Comparison of ENCODE assay signal across 1 cellular context in the genomic region with DNA sequence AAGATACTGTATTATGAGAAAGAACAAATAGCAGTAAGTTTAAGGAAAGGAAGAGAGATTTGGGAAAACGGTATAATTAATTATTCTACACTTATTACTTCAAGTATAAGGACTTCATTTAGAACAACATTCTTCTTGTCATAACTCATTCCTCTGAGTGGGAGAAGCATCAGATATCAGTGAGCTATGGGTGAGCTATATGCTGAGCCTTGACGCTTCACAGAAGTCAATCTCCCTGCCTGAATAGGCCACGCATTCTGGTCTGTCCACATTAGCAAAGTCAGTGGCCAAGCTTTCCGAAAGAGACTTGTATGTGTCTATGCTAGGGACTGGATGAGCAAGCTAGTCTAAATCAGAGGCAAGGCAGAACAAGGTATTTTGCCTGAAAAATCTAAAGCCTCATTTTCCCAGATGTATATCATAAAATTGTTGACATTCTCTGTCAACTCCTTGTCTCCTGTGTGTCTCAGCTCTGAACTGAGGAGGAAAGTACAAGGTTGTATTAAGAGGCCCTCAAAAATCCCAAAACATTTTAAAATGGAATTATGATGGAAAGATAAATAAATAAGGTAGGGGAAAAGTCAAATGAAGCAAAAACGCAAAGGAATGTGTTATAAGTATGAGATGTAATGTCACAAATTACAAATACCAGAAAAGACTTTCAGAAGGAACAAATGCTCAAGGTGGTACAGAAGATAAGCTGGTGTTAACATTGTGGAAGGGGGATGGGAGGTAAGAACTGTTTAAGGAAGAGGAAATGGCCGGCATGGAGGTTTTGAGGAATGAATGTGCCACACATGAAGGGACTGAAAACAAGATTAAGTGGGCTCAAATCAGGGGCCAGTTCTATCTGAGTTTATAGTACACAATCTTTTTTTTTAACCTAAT.
TF ChIP-seq lines count a peak whose summit lies in the region.

No MANE protein-coding gene starts in this region.

TF ChIP-seq in K562, 482 proteins besides CTCF, POLR2A, EP300 and RAD21 (continues in another document):
- TF ChIP-seq STAG1 (CRISPR knock-in tag; IDR thresholded peaks at IDR 0.05; ENCODE audit: borderline replicate concordance) (no peak), CHD1 (IDR thresholded peaks at IDR 0.05; ENCODE audit: low read length) (no peak), SIN3B (IDR thresholded peaks at IDR 0.05; ENCODE audit: low read depth) (no peak), SAFB2 (IDR thresholded peaks at IDR 0.05; ENCODE audit: borderline replicate concordance, low read depth, low read length, severe bottlenecking) (no peak), BACH1 (tag; IDR thresholded peaks at IDR 0.05) (no peak), JUND (IDR thresholded peaks at IDR 0.05; ENCODE audit: borderline replicate concordance, low read depth, low read length) (0 out of 2 replicates have a peak, but pooled peaks have one; percentile 11), JUND (tag; IDR thresholded peaks at IDR 0.05; ENCODE audit: borderline replicate concordance, low read depth, low read length) (no peak; the same call in 2 of the 3 replicates), ZNF408 (CRISPR knock-in tag; IDR thresholded peaks at IDR 0.05; ENCODE audit: low read depth) (no peak), RHOXF2B (CRISPR knock-in tag; conservative IDR thresholded peaks at IDR 0.05) (no peak), ARID1B (IDR thresholded peaks at IDR 0.05) (peak; percentile 96), ZNF644 (tag; IDR thresholded peaks at IDR 0.05; ENCODE audit: low read depth) (0 out of 2 replicates have a peak, but pooled peaks have one; percentile 33), DACH1 (IDR thresholded peaks at IDR 0.05; ENCODE audit: partially characterized antibody) (no peak), ZNF507 (tag; conservative IDR thresholded peaks at IDR 0.05) (no peak), GABPA (tag; conservative IDR thresholded peaks at IDR 0.05; ENCODE audit: low read depth) (no peak), HSF4 (CRISPR knock-in tag; IDR thresholded peaks at IDR 0.05; ENCODE audit: borderline replicate concordance) (no peak), FOXK1 (CRISPR knock-in tag; IDR thresholded peaks at IDR 0.05; ENCODE audit: borderline replicate concordance) (no peak), STAT5B (CRISPR knock-in tag; IDR thresholded peaks at IDR 0.05) (no peak), ZNF263 (CRISPR knock-in tag; IDR thresholded peaks at IDR 0.05; ENCODE audit: borderline replicate concordance) (no peak), CHCHD3 (CRISPR knock-in tag; IDR thresholded peaks at IDR 0.05) (no peak), SPI1 (IDR thresholded peaks at IDR 0.05; ENCODE audit: borderline replicate concordance, low read depth, low read length) (peak; percentile 85), NFIC (IDR thresholded peaks at IDR 0.05) (peak; percentile 34), BMI1 (IDR thresholded peaks at IDR 0.05; ENCODE audit: low read length) (no peak), ZNF668 (CRISPR knock-in tag; IDR thresholded peaks at IDR 0.05) (no peak), CBX3 (IDR thresholded peaks at IDR 0.05; ENCODE audit: borderline replicate concordance in 1 of 2, low read length in 2 of 2) (peak in 1 of 2 experiments; percentile 68; a peak in 1 of 3 replicates), TGIF2 (CRISPR knock-in tag; IDR thresholded peaks at IDR 0.05) (no peak), HEY1 (CRISPR knock-in tag; IDR thresholded peaks at IDR 0.05; ENCODE audit: borderline replicate concordance) (no peak), ZNF282 (CRISPR knock-in tag; IDR thresholded peaks at IDR 0.05) (no peak)
- TF ChIP-seq, protein P1, sequence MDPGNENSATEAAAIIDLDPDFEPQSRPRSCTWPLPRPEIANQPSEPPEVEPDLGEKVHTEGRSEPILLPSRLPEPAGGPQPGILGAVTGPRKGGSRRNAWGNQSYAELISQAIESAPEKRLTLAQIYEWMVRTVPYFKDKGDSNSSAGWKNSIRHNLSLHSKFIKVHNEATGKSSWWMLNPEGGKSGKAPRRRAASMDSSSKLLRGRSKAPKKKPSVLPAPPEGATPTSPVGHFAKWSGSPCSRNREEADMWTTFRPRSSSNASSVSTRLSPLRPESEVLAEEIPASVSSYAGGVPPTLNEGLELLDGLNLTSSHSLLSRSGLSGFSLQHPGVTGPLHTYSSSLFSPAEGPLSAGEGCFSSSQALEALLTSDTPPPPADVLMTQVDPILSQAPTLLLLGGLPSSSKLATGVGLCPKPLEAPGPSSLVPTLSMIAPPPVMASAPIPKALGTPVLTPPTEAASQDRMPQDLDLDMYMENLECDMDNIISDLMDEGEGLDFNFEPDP (CRISPR knock-in tag; IDR thresholded peaks at IDR 0.05) = no peak
- TF ChIP-seq, protein P2, sequence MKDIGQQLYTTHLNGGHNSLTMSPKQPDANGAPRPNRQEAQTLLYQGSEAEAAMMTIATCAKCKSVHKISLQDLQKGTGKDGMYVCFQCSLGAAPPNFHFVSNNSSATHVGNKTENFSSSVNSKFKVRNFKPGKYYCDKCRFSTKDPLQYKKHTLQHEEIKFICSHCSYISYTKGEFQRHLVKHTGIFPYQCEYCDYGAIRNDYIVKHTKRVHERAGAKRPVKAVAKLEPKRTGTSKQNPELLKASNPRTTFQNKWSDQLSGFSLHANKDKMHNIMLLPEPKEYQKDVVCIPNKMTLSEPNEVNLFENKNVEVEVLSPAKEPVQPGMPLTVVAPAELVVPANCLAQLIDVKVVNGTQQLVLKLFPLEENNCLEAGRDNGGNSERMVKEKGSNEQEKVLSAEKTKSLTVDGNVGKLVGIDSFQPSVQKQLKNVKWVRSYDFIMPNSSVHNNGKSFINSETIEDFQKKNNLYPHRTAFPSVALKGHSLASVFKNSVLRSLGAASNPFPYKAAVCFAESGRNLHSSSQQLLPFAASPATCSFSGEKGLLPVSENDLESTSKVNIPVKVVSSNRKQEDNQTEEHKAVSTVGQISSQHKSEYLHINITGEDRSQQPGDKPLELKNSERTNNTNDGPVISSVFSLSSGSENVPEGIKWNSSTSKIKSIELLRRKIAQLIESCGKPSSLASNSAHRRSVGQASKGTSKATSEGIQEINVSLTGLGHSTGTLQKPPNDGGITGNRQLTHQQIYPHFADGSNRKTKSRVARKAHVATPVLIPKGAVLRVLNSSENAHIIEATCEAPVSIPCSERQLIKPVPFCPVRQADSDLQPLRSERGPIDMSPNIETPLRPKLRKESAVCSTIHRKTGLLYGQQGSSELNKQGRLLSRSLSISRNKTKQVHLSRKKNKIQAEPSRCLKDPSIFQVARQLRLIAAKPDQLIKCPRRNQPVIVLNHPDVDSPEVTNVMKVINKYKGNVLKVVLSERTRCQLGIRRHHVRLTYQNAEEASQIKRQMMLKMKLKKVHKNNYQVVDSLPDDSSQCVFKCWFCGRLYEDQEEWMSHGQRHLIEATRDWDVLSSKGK (CRISPR knock-in tag; IDR thresholded peaks at IDR 0.05) = no peak
- TF ChIP-seq, protein P3, sequence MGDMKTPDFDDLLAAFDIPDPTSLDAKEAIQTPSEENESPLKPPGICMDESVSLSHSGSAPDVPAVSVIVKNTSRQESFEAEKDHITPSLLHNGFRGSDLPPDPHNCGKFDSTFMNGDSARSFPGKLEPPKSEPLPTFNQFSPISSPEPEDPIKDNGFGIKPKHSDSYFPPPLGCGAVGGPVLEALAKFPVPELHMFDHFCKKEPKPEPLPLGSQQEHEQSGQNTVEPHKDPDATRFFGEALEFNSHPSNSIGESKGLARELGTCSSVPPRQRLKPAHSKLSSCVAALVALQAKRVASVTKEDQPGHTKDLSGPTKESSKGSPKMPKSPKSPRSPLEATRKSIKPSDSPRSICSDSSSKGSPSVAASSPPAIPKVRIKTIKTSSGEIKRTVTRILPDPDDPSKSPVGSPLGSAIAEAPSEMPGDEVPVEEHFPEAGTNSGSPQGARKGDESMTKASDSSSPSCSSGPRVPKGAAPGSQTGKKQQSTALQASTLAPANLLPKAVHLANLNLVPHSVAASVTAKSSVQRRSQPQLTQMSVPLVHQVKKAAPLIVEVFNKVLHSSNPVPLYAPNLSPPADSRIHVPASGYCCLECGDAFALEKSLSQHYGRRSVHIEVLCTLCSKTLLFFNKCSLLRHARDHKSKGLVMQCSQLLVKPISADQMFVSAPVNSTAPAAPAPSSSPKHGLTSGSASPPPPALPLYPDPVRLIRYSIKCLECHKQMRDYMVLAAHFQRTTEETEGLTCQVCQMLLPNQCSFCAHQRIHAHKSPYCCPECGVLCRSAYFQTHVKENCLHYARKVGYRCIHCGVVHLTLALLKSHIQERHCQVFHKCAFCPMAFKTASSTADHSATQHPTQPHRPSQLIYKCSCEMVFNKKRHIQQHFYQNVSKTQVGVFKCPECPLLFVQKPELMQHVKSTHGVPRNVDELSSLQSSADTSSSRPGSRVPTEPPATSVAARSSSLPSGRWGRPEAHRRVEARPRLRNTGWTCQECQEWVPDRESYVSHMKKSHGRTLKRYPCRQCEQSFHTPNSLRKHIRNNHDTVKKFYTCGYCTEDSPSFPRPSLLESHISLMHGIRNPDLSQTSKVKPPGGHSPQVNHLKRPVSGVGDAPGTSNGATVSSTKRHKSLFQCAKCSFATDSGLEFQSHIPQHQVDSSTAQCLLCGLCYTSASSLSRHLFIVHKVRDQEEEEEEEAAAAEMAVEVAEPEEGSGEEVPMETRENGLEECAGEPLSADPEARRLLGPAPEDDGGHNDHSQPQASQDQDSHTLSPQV (IDR thresholded peaks at IDR 0.05) = peak; percentile 28; the same call in 1 of the 2 replicates
- TF ChIP-seq, protein P4, sequence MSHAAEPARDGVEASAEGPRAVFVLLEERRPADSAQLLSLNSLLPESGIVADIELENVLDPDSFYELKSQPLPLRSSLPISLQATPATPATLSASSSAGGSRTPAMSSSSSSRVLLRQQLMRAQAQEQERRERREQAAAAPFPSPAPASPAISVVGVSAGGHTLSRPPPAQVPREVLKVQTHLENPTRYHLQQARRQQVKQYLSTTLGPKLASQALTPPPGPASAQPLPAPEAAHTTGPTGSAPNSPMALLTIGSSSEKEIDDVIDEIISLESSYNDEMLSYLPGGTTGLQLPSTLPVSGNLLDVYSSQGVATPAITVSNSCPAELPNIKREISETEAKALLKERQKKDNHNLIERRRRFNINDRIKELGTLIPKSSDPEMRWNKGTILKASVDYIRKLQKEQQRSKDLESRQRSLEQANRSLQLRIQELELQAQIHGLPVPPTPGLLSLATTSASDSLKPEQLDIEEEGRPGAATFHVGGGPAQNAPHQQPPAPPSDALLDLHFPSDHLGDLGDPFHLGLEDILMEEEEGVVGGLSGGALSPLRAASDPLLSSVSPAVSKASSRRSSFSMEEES (CRISPR knock-in tag; IDR thresholded peaks at IDR 0.05) = no peak
- TF ChIP-seq, protein P5, sequence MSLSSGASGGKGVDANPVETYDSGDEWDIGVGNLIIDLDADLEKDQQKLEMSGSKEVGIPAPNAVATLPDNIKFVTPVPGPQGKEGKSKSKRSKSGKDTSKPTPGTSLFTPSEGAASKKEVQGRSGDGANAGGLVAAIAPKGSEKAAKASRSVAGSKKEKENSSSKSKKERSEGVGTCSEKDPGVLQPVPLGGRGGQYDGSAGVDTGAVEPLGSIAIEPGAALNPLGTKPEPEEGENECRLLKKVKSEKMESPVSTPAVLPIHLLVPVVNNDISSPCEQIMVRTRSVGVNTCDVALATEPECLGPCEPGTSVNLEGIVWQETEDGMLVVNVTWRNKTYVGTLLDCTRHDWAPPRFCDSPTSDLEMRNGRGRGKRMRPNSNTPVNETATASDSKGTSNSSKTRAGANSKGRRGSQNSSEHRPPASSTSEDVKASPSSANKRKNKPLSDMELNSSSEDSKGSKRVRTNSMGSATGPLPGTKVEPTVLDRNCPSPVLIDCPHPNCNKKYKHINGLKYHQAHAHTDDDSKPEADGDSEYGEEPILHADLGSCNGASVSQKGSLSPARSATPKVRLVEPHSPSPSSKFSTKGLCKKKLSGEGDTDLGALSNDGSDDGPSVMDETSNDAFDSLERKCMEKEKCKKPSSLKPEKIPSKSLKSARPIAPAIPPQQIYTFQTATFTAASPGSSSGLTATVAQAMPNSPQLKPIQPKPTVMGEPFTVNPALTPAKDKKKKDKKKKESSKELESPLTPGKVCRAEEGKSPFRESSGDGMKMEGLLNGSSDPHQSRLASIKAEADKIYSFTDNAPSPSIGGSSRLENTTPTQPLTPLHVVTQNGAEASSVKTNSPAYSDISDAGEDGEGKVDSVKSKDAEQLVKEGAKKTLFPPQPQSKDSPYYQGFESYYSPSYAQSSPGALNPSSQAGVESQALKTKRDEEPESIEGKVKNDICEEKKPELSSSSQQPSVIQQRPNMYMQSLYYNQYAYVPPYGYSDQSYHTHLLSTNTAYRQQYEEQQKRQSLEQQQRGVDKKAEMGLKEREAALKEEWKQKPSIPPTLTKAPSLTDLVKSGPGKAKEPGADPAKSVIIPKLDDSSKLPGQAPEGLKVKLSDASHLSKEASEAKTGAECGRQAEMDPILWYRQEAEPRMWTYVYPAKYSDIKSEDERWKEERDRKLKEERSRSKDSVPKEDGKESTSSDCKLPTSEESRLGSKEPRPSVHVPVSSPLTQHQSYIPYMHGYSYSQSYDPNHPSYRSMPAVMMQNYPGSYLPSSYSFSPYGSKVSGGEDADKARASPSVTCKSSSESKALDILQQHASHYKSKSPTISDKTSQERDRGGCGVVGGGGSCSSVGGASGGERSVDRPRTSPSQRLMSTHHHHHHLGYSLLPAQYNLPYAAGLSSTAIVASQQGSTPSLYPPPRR (CRISPR knock-in tag; IDR thresholded peaks at IDR 0.05; ENCODE audit: borderline replicate concordance) = no peak
- TF ChIP-seq, protein P6, sequence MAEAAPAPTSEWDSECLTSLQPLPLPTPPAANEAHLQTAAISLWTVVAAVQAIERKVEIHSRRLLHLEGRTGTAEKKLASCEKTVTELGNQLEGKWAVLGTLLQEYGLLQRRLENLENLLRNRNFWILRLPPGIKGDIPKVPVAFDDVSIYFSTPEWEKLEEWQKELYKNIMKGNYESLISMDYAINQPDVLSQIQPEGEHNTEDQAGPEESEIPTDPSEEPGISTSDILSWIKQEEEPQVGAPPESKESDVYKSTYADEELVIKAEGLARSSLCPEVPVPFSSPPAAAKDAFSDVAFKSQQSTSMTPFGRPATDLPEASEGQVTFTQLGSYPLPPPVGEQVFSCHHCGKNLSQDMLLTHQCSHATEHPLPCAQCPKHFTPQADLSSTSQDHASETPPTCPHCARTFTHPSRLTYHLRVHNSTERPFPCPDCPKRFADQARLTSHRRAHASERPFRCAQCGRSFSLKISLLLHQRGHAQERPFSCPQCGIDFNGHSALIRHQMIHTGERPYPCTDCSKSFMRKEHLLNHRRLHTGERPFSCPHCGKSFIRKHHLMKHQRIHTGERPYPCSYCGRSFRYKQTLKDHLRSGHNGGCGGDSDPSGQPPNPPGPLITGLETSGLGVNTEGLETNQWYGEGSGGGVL (CRISPR knock-in tag; IDR thresholded peaks at IDR 0.05) = no peak
- TF ChIP-seq, protein P7, sequence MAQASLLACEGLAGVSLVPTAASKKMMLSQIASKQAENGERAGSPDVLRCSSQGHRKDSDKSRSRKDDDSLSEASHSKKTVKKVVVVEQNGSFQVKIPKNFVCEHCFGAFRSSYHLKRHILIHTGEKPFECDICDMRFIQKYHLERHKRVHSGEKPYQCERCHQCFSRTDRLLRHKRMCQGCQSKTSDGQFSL (CRISPR knock-in tag; IDR thresholded peaks at IDR 0.05) = no peak
- TF ChIP-seq, protein P7 (tag; IDR thresholded peaks at IDR 0.05) = no peak
- TF ChIP-seq, protein P8, sequence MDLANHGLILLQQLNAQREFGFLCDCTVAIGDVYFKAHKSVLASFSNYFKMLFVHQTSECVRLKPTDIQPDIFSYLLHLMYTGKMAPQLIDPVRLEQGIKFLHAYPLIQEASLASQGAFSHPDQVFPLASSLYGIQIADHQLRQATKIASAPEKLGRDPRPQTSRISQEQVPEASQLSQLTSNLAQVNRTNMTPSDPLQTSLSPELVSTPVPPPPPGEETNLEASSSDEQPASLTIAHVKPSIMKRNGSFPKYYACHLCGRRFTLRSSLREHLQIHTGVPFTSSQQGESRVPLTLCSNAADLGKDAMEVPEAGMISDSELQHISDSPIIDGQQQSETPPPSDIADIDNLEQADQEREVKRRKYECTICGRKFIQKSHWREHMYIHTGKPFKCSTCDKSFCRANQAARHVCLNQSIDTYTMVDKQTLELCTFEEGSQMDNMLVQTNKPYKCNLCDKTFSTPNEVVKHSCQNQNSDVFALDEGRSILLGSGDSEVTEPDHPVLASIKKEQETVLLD (IDR thresholded peaks at IDR 0.05) = no peak
